Comparison of ENCODE assay signal across 1 cellular context in the genomic region with DNA sequence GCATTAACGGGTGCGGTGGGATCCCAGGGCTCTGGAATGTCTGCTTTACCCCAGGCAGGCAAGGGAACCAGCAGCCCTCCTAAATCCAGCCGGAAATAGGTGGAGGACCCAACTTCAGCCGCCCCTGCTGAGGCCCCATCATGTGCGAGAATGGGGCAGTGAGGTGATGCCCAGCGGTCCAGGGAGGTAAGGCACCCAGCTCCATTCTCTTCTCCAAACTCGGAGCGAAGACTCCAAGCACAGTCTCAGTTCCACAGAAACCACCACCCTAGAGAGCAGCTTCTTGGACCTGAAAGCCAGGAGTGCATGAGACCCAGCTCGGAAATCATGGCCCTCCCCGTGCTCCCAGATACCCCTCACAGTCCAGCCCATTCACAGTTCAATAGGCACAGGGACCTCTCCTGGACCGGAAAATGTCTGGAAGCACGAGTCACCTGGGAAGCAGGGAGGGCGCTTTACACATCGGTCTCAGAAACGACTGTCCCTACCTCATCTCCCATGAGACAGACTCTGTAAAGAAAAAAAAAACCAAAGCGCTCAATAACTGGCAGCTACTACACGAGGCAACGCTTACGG.
TF ChIP-seq lines count a peak whose summit lies in the region.

No MANE protein-coding gene starts in this region.

TF ChIP-seq in IMR-90, 13 proteins besides CTCF, POLR2A, EP300 and RAD21 (continued from another document):
- no peak for TF ChIP-seq RCOR1 (IDR thresholded peaks at IDR 0.05; ENCODE audit: insufficient replicate concordance, low read length)
- TF ChIP-seq MXI1 (IDR thresholded peaks at IDR 0.05; ENCODE audit: borderline replicate concordance, low read depth, low read length) = no peak
- TF ChIP-seq SMC3 (IDR thresholded peaks at IDR 0.05; ENCODE audit: low read depth, low read length) = no peak
